ENCODE assay signal across 13 cellular contexts in genomic region chr4:147354994-147355393, GRCh38.
DNase-seq lines count a peak whose midpoint lies in the region; ATAC-seq and TF ChIP-seq lines count a peak whose summit lies in the region.
"Had no signal": no experiment of that assay in that cellular context is flagged by ENCODE, and none has a peak within 500 bp of the region (broad histone marks: within the 10 kb centered on the region; RNA-seq: fewer than 3 reads in every experiment).

No MANE protein-coding gene starts in this region.

- H3K9me3 ChIP-seq in mesenchymal stem cell (ENCODE audit: control insufficient read depth, low read length) (peaks cover 12% of the 10 kb centered on the region), smooth muscle cell (replicated peaks; ENCODE audit: low read depth) (no peaks in the 10 kb centered on the region), breast epithelium (no peaks in the 10 kb centered on the region)
- H3K9me3 ChIP-seq: BE2C had no signal

- no peak for ATAC-seq in GM21423 (IDR thresholded peaks at IDR 0.05; ENCODE audit: unreplicated experiment)

- H2AFZ ChIP-seq in mesenchymal stem cell (ENCODE audit: low read depth, low read length) (no peak overlapping the region), smooth muscle cell (ENCODE audit: low read depth) (peak overlapping the region; percentile 63)
- H2AFZ ChIP-seq: GM23248 had no signal

- H3K79me1 ChIP-seq in mesenchymal stem cell (replicated peaks; ENCODE audit: low read length, poor library complexity, severe bottlenecking) = no peaks in the 10 kb centered on the region

- H3K36me3 ChIP-seq in brain microvascular endothelial cell (replicated peaks) = no peaks in the 10 kb centered on the region
- H3K36me3 ChIP-seq in mesenchymal stem cell (ENCODE audit: control insufficient read depth in 1 of 2, insufficient read depth in 2 of 2, low read depth in 1 of 2, low read length in 2 of 2) = no peaks in the 10 kb centered on the region
- H3K36me3 ChIP-seq in smooth muscle cell (ENCODE audit: low read depth) = no peaks in the 10 kb centered on the region
- H3K36me3 ChIP-seq in breast epithelium = no peaks in the 10 kb centered on the region
- H3K36me3 ChIP-seq: BE2C had no signal

- peaks cover 5% of the 10 kb centered on the region for H3F3A ChIP-seq in smooth muscle cell (ENCODE audit: low read depth)

- H3K18ac ChIP-seq in mesenchymal stem cell (ENCODE audit: low read depth in 1 of 2, low read length in 2 of 2) = peak overlapping the region in 1 of 2 experiments; percentile 19

- H2BK5ac ChIP-seq in mesenchymal stem cell (ENCODE audit: low read depth, low read length, poor library complexity, severe bottlenecking) = no peak overlapping the region

- H3K79me2 ChIP-seq in smooth muscle cell (ENCODE audit: low read depth) = no peaks in the 10 kb centered on the region

- H3K23ac ChIP-seq in mesenchymal stem cell (ENCODE audit: low read length in 2 of 2) = no peak overlapping the region

- no peak overlapping the region for H4K8ac ChIP-seq in mesenchymal stem cell (ENCODE audit: low read length)

- no peaks in the 10 kb centered on the region for H4K20me1 ChIP-seq in smooth muscle cell (ENCODE audit: low read depth)

- intact Hi-C loops in breast epithelium (cut with DNase I; ENCODE audit: low total_unique reads) = loop anchor here (10.0 kb wide), 1 partner anchor 1030 kb away; no protein-coding TSS in a partner anchor

- no peak overlapping the region for H2BK120ac ChIP-seq in mesenchymal stem cell (ENCODE audit: low read depth, low read length)

- H3K4me3 ChIP-seq in brain microvascular endothelial cell (ENCODE audit: low read depth, low read length) (no peak overlapping the region), mesenchymal stem cell (ENCODE audit: insufficient read depth in 1 of 2, low read depth in 1 of 2, low read length in 2 of 2) (no peak overlapping the region), smooth muscle cell (no peak overlapping the region), breast epithelium (no peak overlapping the region)
- H3K4me3 ChIP-seq: GM23248 had no signal

- no peak overlapping the region for H2BK15ac ChIP-seq in mesenchymal stem cell (ENCODE audit: low read depth, poor library complexity, severe bottlenecking)

- DNase-seq in EH (ENCODE audit: low read depth) (peak; percentile 25), brain microvascular endothelial cell (no peak), mesenchymal stem cell (peak; percentile 39), smooth muscle cell (lab: John Stamatoyannopoulos, UW; ENCODE audit: unreplicated experiment) (no peak), breast epithelium (ENCODE audit: low spot score in 2 of 2) (no peak)
- no peak for DNase-seq in effector CD4-positive, alpha-beta T cell
- DNase-seq: BE2C, DMS79, EL, GM23248, H7 had no signal

- H3K9ac ChIP-seq in mesenchymal stem cell (ENCODE audit: low read length) (no peak overlapping the region), smooth muscle cell (ENCODE audit: low read depth) (no peak overlapping the region)
- H3K9ac ChIP-seq: GM23248 had no signal

- H3K4me2 ChIP-seq in mesenchymal stem cell (ENCODE audit: low read length, poor library complexity, severe bottlenecking) (no peak overlapping the region), smooth muscle cell (no peak overlapping the region)

- H3K4ac ChIP-seq in mesenchymal stem cell (ENCODE audit: low read depth in 1 of 2, low read length in 2 of 2) = peak overlapping the region in 1 of 2 experiments; percentile 33

- peak overlapping the region in 1 of 2 experiments; percentile 46 for H2BK12ac ChIP-seq in mesenchymal stem cell (ENCODE audit: low read length in 2 of 2)

- peak overlapping the region; percentile 96 for H3K27ac ChIP-seq in brain microvascular endothelial cell
- peak overlapping the region; percentile 60 for H3K27ac ChIP-seq in mesenchymal stem cell (ENCODE audit: low read length, poor library complexity, severe bottlenecking)
- peak overlapping the region; percentile 3 for H3K27ac ChIP-seq in smooth muscle cell (ENCODE audit: low read depth)
- H3K27ac ChIP-seq in breast epithelium = no peak overlapping the region
- H3K27ac ChIP-seq: C4-2B, GM23248 had no signal

- no peaks in the 10 kb centered on the region for H3K27me3 ChIP-seq in brain microvascular endothelial cell (replicated peaks)
- peaks cover 0 to 15% of the 10 kb centered on the region in 2 experiments for H3K27me3 ChIP-seq in mesenchymal stem cell (ENCODE audit: control insufficient read depth in 1 of 2, insufficient read depth in 1 of 2, low read length in 2 of 2)
- no peaks in the 10 kb centered on the region for H3K27me3 ChIP-seq in smooth muscle cell (ENCODE audit: low read depth)
- no peaks in the 10 kb centered on the region for H3K27me3 ChIP-seq in breast epithelium
- H3K27me3 ChIP-seq: BE2C had no signal

- no peak overlapping the region for H3K14ac ChIP-seq in mesenchymal stem cell (ENCODE audit: low read length in 2 of 2)

- H3K4me1 ChIP-seq in mesenchymal stem cell (ENCODE audit: control insufficient read depth, insufficient read depth, low read depth, low read length) (no peaks in the 10 kb centered on the region), smooth muscle cell (ENCODE audit: low read depth) (peaks cover 5% of the 10 kb centered on the region), breast epithelium (no peaks in the 10 kb centered on the region)
- H3K4me1 ChIP-seq: BE2C had no signal

- no peak overlapping the region for H4K91ac ChIP-seq in mesenchymal stem cell (ENCODE audit: low read length)

- TF ChIP-seq CTCF in brain microvascular endothelial cell (IDR thresholded peaks at IDR 0.05; ENCODE audit: low read depth, low read length, missing control alignments) (no peak), smooth muscle cell (IDR thresholded peaks at IDR 0.05; ENCODE audit: borderline replicate concordance, insufficient read depth, poor library complexity, severe bottlenecking) (no peak), breast epithelium (IDR thresholded peaks at IDR 0.05) (no peak)

- no peak overlapping the region for H2AK5ac ChIP-seq in mesenchymal stem cell (ENCODE audit: low read length, severe bottlenecking)

- TF ChIP-seq POLR2A in breast epithelium (IDR thresholded peaks at IDR 0.05) = no peak

- 30% methylated on average over 1 of the region's 1 CpG for WGBS in mesenchymal stem cell
- 40% methylated on average over 1 of the region's 1 CpG for WGBS in smooth muscle cell (ENCODE audit: low lambda C conversion rate)

- in situ Hi-C loops in brain microvascular endothelial cell (cut with HindIII; ENCODE audit: low pct_ligation_motif_present, low sequenced_read_pairs) = no loop called here

Comparison
In these comparisons a context has a peak if more than half of its experiments do, and no peak if none do; other contexts are left out.
1. DNase-seq: peak in EH (single experiment) and mesenchymal stem cell (single experiment); none in brain microvascular endothelial cell (single experiment), smooth muscle cell (single experiment), effector CD4-positive, alpha-beta T cell (single experiment) and breast epithelium (0 of 2).
2. H3K27ac ChIP-seq: peak in brain microvascular endothelial cell (single experiment), mesenchymal stem cell (single experiment) and smooth muscle cell (single experiment); none in breast epithelium (0 of 2).